In the genomic region with DNA sequence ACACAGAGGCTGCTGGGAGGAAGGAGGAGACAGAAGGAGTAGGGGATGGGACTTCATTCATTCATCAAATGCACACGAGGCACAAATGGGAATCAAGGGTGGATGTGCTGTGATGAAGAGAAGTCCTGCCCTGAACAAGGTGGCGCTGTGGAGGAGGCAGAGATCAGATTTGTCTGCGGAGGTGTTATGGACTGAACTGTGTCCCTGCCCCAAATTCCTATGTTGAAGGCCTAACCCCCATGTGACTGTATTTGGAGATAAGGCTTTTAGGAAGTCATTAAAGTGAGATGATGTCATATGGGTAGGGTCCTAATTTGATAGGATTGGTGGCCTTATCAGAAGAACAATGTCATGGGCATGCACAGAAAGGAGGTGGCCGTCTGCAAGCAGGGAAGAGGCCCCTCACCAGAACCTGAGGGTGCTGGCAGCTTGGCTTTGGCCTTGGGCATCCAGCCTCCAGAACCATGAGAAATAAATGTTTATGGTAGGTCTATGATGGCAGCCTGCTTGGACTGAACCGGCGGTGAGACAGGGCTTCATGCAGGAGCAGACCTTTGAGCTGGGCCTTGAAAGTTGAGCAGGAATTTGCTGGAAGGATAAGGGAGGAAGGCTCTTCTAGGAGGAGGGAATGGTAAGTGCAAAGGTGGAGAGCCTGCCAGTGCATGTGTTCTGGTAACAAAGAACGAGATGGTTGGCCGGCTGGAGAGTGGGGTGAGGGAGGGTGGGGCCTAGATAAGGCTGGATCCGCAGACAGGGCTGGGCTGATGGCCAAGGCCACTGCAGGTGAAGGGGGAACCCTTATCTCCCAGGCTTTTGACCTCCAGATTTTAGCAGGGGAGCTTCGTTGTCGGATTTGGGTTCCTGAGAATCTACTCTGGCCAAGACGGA, we compare ENCODE assay signal across 9 cellular contexts. TPM values are rescaled to one million over a fixed set of nuclear protein-coding genes. Genes with fewer than 3 reads are reported as not detected.
A peak's percentile ranks its signal among the peaks of the same experiment; 100 is the strongest.
DNase-seq lines count a peak whose midpoint lies in the region; ATAC-seq and TF ChIP-seq lines count a peak whose summit lies in the region.
"Had no signal": no experiment of that assay in that cellular context is flagged by ENCODE, and none has a peak within 500 bp of the region (broad histone marks: within the 10 kb centered on the region; RNA-seq: fewer than 3 reads in every experiment).

No MANE protein-coding gene starts in this region.

- ATAC-seq in GM21423 (IDR thresholded peaks at IDR 0.05; ENCODE audit: unreplicated experiment) = no peak
- ATAC-seq in HG02623 (IDR thresholded peaks at IDR 0.05; ENCODE audit: unreplicated experiment) = no peak

- H3K79me2 ChIP-seq in DOHH2 (ENCODE audit: control insufficient read depth, low read length) = no peaks in the 10 kb centered on the region

- no peaks in the 10 kb centered on the region for H3K9me3 Mint-ChIP-seq in progenitor cell of endocrine pancreas (ENCODE audit: low read depth)

- no peaks in the 10 kb centered on the region for H3F3A ChIP-seq in DOHH2 (ENCODE audit: control insufficient read depth, insufficient read depth)

- H3K9me2 ChIP-seq in DOHH2 (replicated peaks; ENCODE audit: control insufficient read depth, low read length) = no peaks in the 10 kb centered on the region

- H3K9me3 ChIP-seq in DOHH2 (ENCODE audit: control insufficient read depth, insufficient read depth, low read length) = no peaks in the 10 kb centered on the region

- peak overlapping the region; percentile 67 for H3K27ac Mint-ChIP-seq in progenitor cell of endocrine pancreas

- H3K4me3 ChIP-seq in DOHH2 (ENCODE audit: low read length) = no peak overlapping the region
- H3K4me3 ChIP-seq in epithelial cell of esophagus (ENCODE audit: low read length) = no peak overlapping the region

- H3K36me3 Mint-ChIP-seq in progenitor cell of endocrine pancreas (ENCODE audit: insufficient read depth) = no peaks in the 10 kb centered on the region

- H3K4me1 ChIP-seq in DOHH2 (ENCODE audit: control insufficient read depth, low read length) = no peaks in the 10 kb centered on the region

- peaks cover 27% of the 10 kb centered on the region for H3K4me1 Mint-ChIP-seq in progenitor cell of endocrine pancreas (ENCODE audit: low read depth)

- peak; percentile 36 for TF ChIP-seq CTCF in DOHH2 (IDR thresholded peaks at IDR 0.05; ENCODE audit: low read depth, low read length, poor library complexity, severe bottlenecking)
- TF ChIP-seq CTCF in epithelial cell of esophagus (IDR thresholded peaks at IDR 0.05; ENCODE audit: insufficient read depth, low read depth, low read length, missing control alignments) = peak; percentile 16
- no peak for TF ChIP-seq CTCF in progenitor cell of endocrine pancreas (IDR thresholded peaks at IDR 0.05; ENCODE audit: unreplicated experiment)

- H3K36me3 ChIP-seq in DOHH2 (ENCODE audit: control insufficient read depth, low read length) = no peaks in the 10 kb centered on the region

- peak overlapping the region; percentile 76 for H3K4me3 Mint-ChIP-seq in progenitor cell of endocrine pancreas (ENCODE audit: low read depth)

- peaks cover 6% of the 10 kb centered on the region for H3K27me3 Mint-ChIP-seq in progenitor cell of endocrine pancreas

- peak; percentile 25 for DNase-seq in NCI-H69 (lab: John Stamatoyannopoulos, UW)
- DNase-seq in epithelial cell of esophagus (ENCODE audit: low read depth) = no peak
- no peak for DNase-seq in progenitor cell of endocrine pancreas (ENCODE audit: low spot score, unreplicated experiment)
- DNase-seq in NCI-H345 treated with DMSO at 0.1 percent for 48 hours (lab: John Stamatoyannopoulos, UW; ENCODE audit: unreplicated experiment) = no peak
- DNase-seq in NCI-H2029 treated with DMSO at 0.1 percent for 48 hours (lab: John Stamatoyannopoulos, UW) = no peak
- DNase-seq: Right ventricle myocardium superior had no signal

- no peaks in the 10 kb centered on the region for H3K27me3 ChIP-seq in DOHH2 (ENCODE audit: control insufficient read depth, low read length)

- no peak overlapping the region for H3K27ac ChIP-seq in DOHH2 (ENCODE audit: low read depth, low read length)

- no peaks in the 10 kb centered on the region for H4K20me1 ChIP-seq in DOHH2 (ENCODE audit: control insufficient read depth, insufficient read depth, low read depth, low read length)

- no peak overlapping the region for H3K4me2 ChIP-seq in DOHH2 (ENCODE audit: low read length)

RNA-seq across cellular contexts. Expression of a gene that starts 2.7 kb away (rescaled TPM):
- total RNA-seq in progenitor cell of endocrine pancreas = 12.3 and 12.5 TPM in 2 replicates
